ENCODE assay signal across 18 cellular contexts in the genomic region with DNA sequence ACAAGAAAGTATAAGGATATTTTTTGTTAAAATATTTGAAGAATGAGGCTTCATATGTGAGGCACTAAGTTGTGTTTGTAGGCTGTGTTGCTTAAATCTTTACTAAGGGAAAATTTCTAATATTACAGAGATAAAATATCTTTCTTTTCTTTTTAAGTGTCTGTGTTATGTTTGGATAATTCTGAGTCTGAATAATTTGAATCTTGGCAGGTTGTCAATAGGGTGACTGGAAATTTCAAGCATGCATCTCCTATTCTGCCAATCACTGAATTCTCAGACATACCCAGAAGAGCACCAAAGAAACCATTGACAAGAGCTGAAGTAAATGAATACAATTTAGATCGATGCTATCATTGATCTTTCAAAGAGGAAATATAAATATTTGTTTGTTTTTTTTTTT. TPM values are rescaled to one million over a fixed set of nuclear protein-coding genes. Genes with fewer than 3 reads are reported as not detected.
DNase-seq lines count a peak whose midpoint lies in the region; ATAC-seq and TF ChIP-seq lines count a peak whose summit lies in the region.
"Had no signal": no experiment of that assay in that cellular context is flagged by ENCODE, and none has a peak within 500 bp of the region (broad histone marks: within the 10 kb centered on the region; RNA-seq: fewer than 3 reads in every experiment).

No MANE protein-coding gene starts in this region.

- in situ Hi-C loops in astrocyte of the spinal cord (cut with HindIII; ENCODE audit: low sequenced_read_pairs): no loop called here
- in situ Hi-C loops in G401 (cut with HindIII; ENCODE audit: low sequenced_read_pairs): no loop called here
- in situ Hi-C loops in brain microvascular endothelial cell (cut with HindIII; ENCODE audit: low pct_ligation_motif_present, low sequenced_read_pairs): no loop called here

- peak overlapping the region; percentile 12 for H3K27ac Mint-ChIP-seq in MCF 10A (ENCODE audit: low read depth, unreplicated experiment)

- H3K36me3 ChIP-seq in breast epithelium: no peaks in the 10 kb centered on the region
- H3K36me3 ChIP-seq in brain microvascular endothelial cell (replicated peaks): no peaks in the 10 kb centered on the region

- TF ChIP-seq CTCF in MCF 10A (IDR thresholded peaks at IDR 0.05; ENCODE audit: unreplicated experiment) (no peak), breast epithelium (IDR thresholded peaks at IDR 0.05) (no peak), astrocyte of the spinal cord (IDR thresholded peaks at IDR 0.05; ENCODE audit: low read depth, low read length) (no peak), fibroblast of the aortic adventitia (IDR thresholded peaks at IDR 0.05; ENCODE audit: insufficient read depth, low read length) (no peak), brain microvascular endothelial cell (IDR thresholded peaks at IDR 0.05; ENCODE audit: low read depth, low read length, missing control alignments) (no peak)

- POLR2A ChIA-PET in MCF 10A (lab: Yijun Ruan, JAX): interaction anchor here (0.7 kb wide), 1 partner anchor 388 kb away, joined by 4 read pairs; no protein-coding TSS in a partner anchor

- no peak for ATAC-seq in GM18498 (IDR thresholded peaks at IDR 0.05; ENCODE audit: unreplicated experiment)

- DNase-seq in MCF 10A (ENCODE audit: unreplicated experiment) (no peak), breast epithelium (ENCODE audit: low spot score in 2 of 2) (no peak), astrocyte of the spinal cord (ENCODE audit: low read depth, low spot score) (peak; percentile 12), fibroblast of the aortic adventitia (ENCODE audit: low read depth) (peak; percentile 27), G401 (ENCODE audit: low spot score) (no peak), brain microvascular endothelial cell (no peak), anterior cingulate cortex (lab: John Stamatoyannopoulos, UW) (no peak)
- DNase-seq: AML-193, DMS79, GF-D8, KBM-7, MG63, NCI-H1092 treated with DMSO at 0.1 percent for 48 hours, NCI-H1694 treated with DMSO at 0.1 percent for 48 hours, NCI-H748 treated with DMSO at 0.1 percent for 48 hours, Peyer's patch, SHP77 treated with DMSO at 0.1 percent for 48 hours had no signal

- no peak overlapping the region for H3K4me3 ChIP-seq in breast epithelium
- no peak overlapping the region for H3K4me3 ChIP-seq in astrocyte of the spinal cord (ENCODE audit: low read depth, low read length)
- no peak overlapping the region for H3K4me3 ChIP-seq in fibroblast of the aortic adventitia (ENCODE audit: low read depth, low read length)
- H3K4me3 ChIP-seq in brain microvascular endothelial cell (ENCODE audit: low read depth, low read length): no peak overlapping the region
- H3K4me3 ChIP-seq: MG63, Peyer's patch had no signal

- no peaks in the 10 kb centered on the region for H3K4me1 Mint-ChIP-seq in MCF 10A (ENCODE audit: insufficient read depth, unreplicated experiment)

- no peaks in the 10 kb centered on the region for H3K9me3 Mint-ChIP-seq in MCF 10A (ENCODE audit: unreplicated experiment)

- H3K36me3 Mint-ChIP-seq in MCF 10A (ENCODE audit: insufficient read depth, unreplicated experiment): peaks cover 68% of the 10 kb centered on the region

- no peak for TF ChIP-seq POLR2A in breast epithelium (IDR thresholded peaks at IDR 0.05)

- H3K27me3 ChIP-seq in breast epithelium (no peaks in the 10 kb centered on the region), brain microvascular endothelial cell (replicated peaks) (no peaks in the 10 kb centered on the region)
- H3K27me3 ChIP-seq: MG63, Peyer's patch had no signal

- no peak overlapping the region for H3K27ac ChIP-seq in breast epithelium
- H3K27ac ChIP-seq in brain microvascular endothelial cell: no peak overlapping the region
- H3K27ac ChIP-seq: Peyer's patch had no signal

- BruUV-seq in MCF 10A (replicated peaks; lab: Mats Ljungman, UMichigan): no TSS peak

- H3K27me3 Mint-ChIP-seq in MCF 10A (ENCODE audit: insufficient read depth, unreplicated experiment): no peaks in the 10 kb centered on the region

- no peak overlapping the region for H3K4me3 Mint-ChIP-seq in MCF 10A (ENCODE audit: unreplicated experiment)

- intact Hi-C loops in MCF 10A (cut with micrococcal nuclease) (no loop called here), breast epithelium (cut with DNase I; ENCODE audit: low total_unique reads) (no loop called here)

- CTCF ChIA-PET in MCF 10A (lab: Yijun Ruan, JAX): interaction anchor here (0.6 to 1.2 kb wide), 4 partner anchors 9 to 204 kb away, joined by 3 to 8 read pairs (median 4); no protein-coding TSS in a partner anchor

- no peaks in the 10 kb centered on the region for H3K4me1 ChIP-seq in breast epithelium
- H3K4me1 ChIP-seq: Peyer's patch had no signal

- H3K9me3 ChIP-seq in breast epithelium: no peaks in the 10 kb centered on the region
- H3K9me3 ChIP-seq: MG63, Peyer's patch had no signal

RNA-seq across cellular contexts. Expression of a gene that starts 29.4 kb away (rescaled TPM):
- total RNA-seq in MCF 10A (2022) (44.9 and 62.5 TPM in 2 replicates), breast epithelium (100 to 1,000 TPM in 1 of 3 donors, 10 to 100 TPM in 2; 42.9 to 115 (median 67.8) TPM), fibroblast of the aortic adventitia (ENCODE audit: low replicate concordance) (49.4 and 130 TPM in 2 replicates)
- total RNA-seq in G401 (2014; rRNA removed; shearing (Covaris generic)): 186 and 272 TPM in 2 replicates

RNA-seq across cellular contexts. Expression of a gene that starts 48.7 kb away (rescaled TPM):
- 603 and 694 TPM in 2 replicates for total RNA-seq in MCF 10A (2022)
- total RNA-seq in breast epithelium: 100 to 1,000 TPM; 327 to 469 (median 356) TPM
- 760 and 828 TPM in 2 replicates for total RNA-seq in fibroblast of the aortic adventitia (ENCODE audit: low replicate concordance)
- total RNA-seq in G401 (2014; rRNA removed; shearing (Covaris generic)): 1,003 and 1,119 TPM in 2 replicates

Comparison
In these comparisons a context has a peak if more than half of its experiments do, and no peak if none do; other contexts are left out.
1. DNase-seq: peak in astrocyte of the spinal cord (single experiment) and fibroblast of the aortic adventitia (single experiment); none in MCF 10A (single experiment), breast epithelium (0 of 2), G401 (single experiment), brain microvascular endothelial cell (single experiment) and anterior cingulate cortex (0 of 58).